8 cellular contexts compared by ENCODE assay signal in genomic region chr3:161274691-161275298, GRCh38. TPM values are rescaled to one million over a fixed set of nuclear protein-coding genes. Genes with fewer than 3 reads are reported as not detected.
DNase-seq lines count a peak whose midpoint lies in the region; ATAC-seq and TF ChIP-seq lines count a peak whose summit lies in the region.

No MANE protein-coding gene starts in this region.

- no peaks in the 10 kb centered on the region for H4K20me1 ChIP-seq in hepatocyte (ENCODE audit: insufficient read depth, poor library complexity, severe bottlenecking)

- no peak overlapping the region for H3K4me2 ChIP-seq in hepatocyte

- peaks cover 6% of the 10 kb centered on the region for H3K9me3 ChIP-seq in hepatocyte (ENCODE audit: low read depth)

- ATAC-seq in HG02852 (IDR thresholded peaks at IDR 0.05; ENCODE audit: unreplicated experiment) (peak; percentile 83), HG03045 (IDR thresholded peaks at IDR 0.05; ENCODE audit: unreplicated experiment) (no peak)

- H3K36me3 ChIP-seq in hepatocyte (replicated peaks; ENCODE audit: insufficient read depth, low read depth), result no peaks in the 10 kb centered on the region

- H3K9me2 ChIP-seq in hepatocyte (replicated peaks; ENCODE audit: insufficient read depth), result no peaks in the 10 kb centered on the region

- no peak overlapping the region for H2AFZ ChIP-seq in hepatocyte

- whole genome bisulfite sequencing in hepatocyte (ENCODE audit: low lambda C conversion rate, missing lambda C conversion rate), result 78% methylated on average over 4 of the region's 4 CpGs

- no peak overlapping the region for H3K27ac ChIP-seq in hepatocyte

- peaks cover 10% of the 10 kb centered on the region for H3K4me1 ChIP-seq in hepatocyte (ENCODE audit: insufficient read depth)

- no peak overlapping the region for H3K4me3 ChIP-seq in hepatocyte

- no peak for DNase-seq in AG09319 (ENCODE audit: extremely low read depth, low read depth)
- peak; percentile 30 for DNase-seq in GM10266 (ENCODE audit: extremely low spot score)
- peak; percentile 34 for DNase-seq in NCI-H345 (lab: John Stamatoyannopoulos, UW)
- peak; percentile 45 to 51 for DNase-seq in activated T-cell treated with anti-CD3 and anti-CD28 coated beads, Interleukin-2, amount 50 U/mL, for 48 hours
- DNase-seq in hepatocyte (ENCODE audit: low spot score), result peak; percentile 20
- peak; percentile 31 to 44 for DNase-seq in stimulated activated CD4-positive, alpha-beta T cell treated with anti-CD3 and anti-CD28 coated beads, Interleukin-2, amount 100 ng/mL, for 48 hours

- TF ChIP-seq CTCF in AG09319 (IDR thresholded peaks at IDR 0.05; ENCODE audit: low read depth, low read length) (peak; percentile 61), GM10266 (IDR thresholded peaks at IDR 0.05; ENCODE audit: control insufficient read depth, insufficient read depth, low read depth, missing control alignments) (peak; percentile 55), hepatocyte (IDR thresholded peaks at IDR 0.05; ENCODE audit: poor library complexity) (peak; percentile 45)

- no peaks in the 10 kb centered on the region for H3K79me2 ChIP-seq in hepatocyte

- no peaks in the 10 kb centered on the region for H3K27me3 ChIP-seq in hepatocyte

RNA-seq across cellular contexts. Expression of gene NMD3, which starts 53.7 kb away (rescaled TPM):
- 52.5 and 57.2 TPM in 2 replicates for total RNA-seq in hepatocyte
- 27.8 and 30.6 TPM in 2 replicates for polyA plus RNA-seq in hepatocyte
